ENCODE assay signal across 11 cellular contexts in the genomic region with DNA sequence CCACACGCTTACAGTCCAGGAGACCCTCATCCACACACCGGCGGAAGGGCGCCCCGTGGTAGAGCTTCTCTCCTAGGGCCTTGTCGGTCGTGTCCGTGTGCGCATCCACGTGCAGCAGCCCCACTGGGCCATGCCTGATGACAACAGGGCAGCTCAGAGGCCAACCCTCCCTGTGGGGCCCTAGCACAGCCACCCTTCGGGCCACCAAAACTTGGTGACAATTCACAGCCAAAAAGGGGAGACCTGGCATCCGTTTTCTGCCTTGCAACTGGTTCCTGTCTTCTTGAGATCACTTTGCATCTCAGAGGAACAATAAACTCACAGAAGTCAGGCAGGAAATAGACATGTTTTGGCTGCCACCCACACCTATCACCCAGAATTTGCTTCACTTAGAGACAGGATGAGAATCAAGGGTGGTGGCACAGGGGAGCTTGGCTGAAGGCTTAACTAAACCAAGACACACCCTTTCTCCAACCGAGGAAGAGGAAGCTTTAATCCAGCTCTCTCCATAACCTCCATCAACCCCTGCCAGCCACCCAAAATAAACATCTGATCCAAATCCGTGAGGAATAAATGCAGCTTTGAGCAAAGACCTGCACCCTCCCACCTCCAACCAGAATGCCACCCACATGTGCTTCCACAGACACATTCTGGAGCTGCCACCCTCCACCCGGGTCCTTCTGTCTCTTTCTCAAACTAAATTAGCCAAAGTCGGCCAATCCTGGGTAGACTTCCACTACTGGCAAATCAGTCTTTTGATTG. TPM values are rescaled to one million over a fixed set of nuclear protein-coding genes. Genes with fewer than 3 reads are reported as not detected.
DNase-seq lines count a peak whose midpoint lies in the region; ATAC-seq, FAIRE-seq and TF ChIP-seq lines count a peak whose summit lies in the region.
"Had no signal": no experiment of that assay in that cellular context is flagged by ENCODE, and none has a peak within 500 bp of the region (broad histone marks: within the 10 kb centered on the region; RNA-seq: fewer than 3 reads in every experiment).

No MANE protein-coding gene starts in this region.

- peaks cover 4% of the 10 kb centered on the region for H3K27me3 ChIP-seq in BLaER1
- H3K27me3 ChIP-seq in H7 (ENCODE audit: control insufficient read depth, insufficient read depth, low read length), result no peaks in the 10 kb centered on the region
- no peaks in the 10 kb centered on the region for H3K27me3 ChIP-seq in liver (ENCODE audit: control insufficient read depth in 4 of 4, insufficient read depth in 4 of 4, low read length in 3 of 4)

- H3K9me3 ChIP-seq in BLaER1 (no peaks in the 10 kb centered on the region), liver (ENCODE audit: control insufficient read depth in 4 of 4, low read length in 3 of 4) (no peaks in the 10 kb centered on the region)
- H3K9me3 ChIP-seq: neutrophil had no signal

- peaks cover 21% of the 10 kb centered on the region for H3K4me1 ChIP-seq in BLaER1
- peaks cover 8 to 46% (median 36%) of the 10 kb centered on the region in 4 donors for H3K4me1 ChIP-seq in liver (ENCODE audit: control insufficient read depth in 4 of 4, insufficient read depth in 4 of 4, low read length in 3 of 4)

- no peak for TF ChIP-seq RAD21 in liver (IDR thresholded peaks at IDR 0.05)

- no peaks in the 10 kb centered on the region for H3K36me3 ChIP-seq in BLaER1
- no peaks in the 10 kb centered on the region for H3K36me3 ChIP-seq in H7 (replicated peaks; ENCODE audit: control insufficient read depth, insufficient read depth, low read length)
- peaks cover 0 to 6% (median 2%) of the 10 kb centered on the region in 4 donors for H3K36me3 ChIP-seq in liver (ENCODE audit: control insufficient read depth in 4 of 4, insufficient read depth in 3 of 4, low read depth in 1 of 4, low read length in 3 of 4)

- FAIRE-seq in H54 (lab: Jason Lieb, UNC), result no peak

- peak; percentile 25 for DNase-seq in H7
- DNase-seq in activated CD8-positive, alpha-beta memory T cell treated with anti-CD3 and anti-CD28 coated beads, Interleukin-2, amount 50 U/mL, for 4 hours, result peak; percentile 18
- DNase-seq in H54 (ENCODE audit: insufficient read length, low spot score), result no peak
- DNase-seq in glomerular visceral epithelial cell (ENCODE audit: extremely low spot score), result no peak
- DNase-seq: foreskin fibroblast, PC-3 had no signal

- H3K27ac ChIP-seq in BLaER1, result no peak overlapping the region
- peak overlapping the region; percentile 14 to 52 for H3K27ac ChIP-seq in liver (ENCODE audit: low read depth in 1 of 2, low read length in 2 of 2)
- H3K27ac ChIP-seq: neutrophil had no signal

- TF ChIP-seq CTCF in liver (IDR thresholded peaks at IDR 0.05; ENCODE audit: low read depth, low read length, missing input control), result no peak

- no peak for TF ChIP-seq POLR2A in H54 (IDR thresholded peaks at IDR 0.05; ENCODE audit: low read depth, low read length)

- no peak overlapping the region for H3K4me3 ChIP-seq in BLaER1
- H3K4me3 ChIP-seq in H7 (ENCODE audit: insufficient read depth, low read depth, low read length), result no peak overlapping the region
- H3K4me3 ChIP-seq in liver (ENCODE audit: low read depth in 1 of 3, low read length in 3 of 3), result no peak overlapping the region

- no peaks in the 10 kb centered on the region for H4K20me1 ChIP-seq in BLaER1

- WGBS in liver, result 80% methylated on average over 16 of the region's 16 CpGs

- no peak for ATAC-seq in HG03175 (IDR thresholded peaks at IDR 0.05; ENCODE audit: unreplicated experiment)
- no peak for ATAC-seq in GM21367 (IDR thresholded peaks at IDR 0.05; ENCODE audit: unreplicated experiment)
- ATAC-seq: PC-3 had no signal

- H3K4me2 ChIP-seq in BLaER1, result peak overlapping the region; percentile 7; the same call in 1 of the 2 replicates

- H3K9ac ChIP-seq in BLaER1 (no peak overlapping the region), liver (ENCODE audit: low read depth in 1 of 2, low read length in 2 of 2) (no peak overlapping the region)

TF ChIP-seq in liver, 16 proteins besides CTCF, POLR2A, EP300 and RAD21:
- TF ChIP-seq RXRA (IDR thresholded peaks at IDR 0.05) (no peak), FOXA2 (IDR thresholded peaks at IDR 0.05) (no peak), NR2F2 (IDR thresholded peaks at IDR 0.05) (no peak), FOXA1 (IDR thresholded peaks at IDR 0.05) (no peak), TAF1 (conservative IDR thresholded peaks at IDR 0.05) (no peak), HNF4G (IDR thresholded peaks at IDR 0.05) (no peak), HNF4A (conservative IDR thresholded peaks at IDR 0.05) (no peak), SP1 (IDR thresholded peaks at IDR 0.05) (no peak), GABPA (IDR thresholded peaks at IDR 0.05 in 1 of 2, conservative IDR thresholded peaks at IDR 0.05 in 1 of 2) (no peak), YY1 (IDR thresholded peaks at IDR 0.05) (no peak)
- TF ChIP-seq, protein P1, sequence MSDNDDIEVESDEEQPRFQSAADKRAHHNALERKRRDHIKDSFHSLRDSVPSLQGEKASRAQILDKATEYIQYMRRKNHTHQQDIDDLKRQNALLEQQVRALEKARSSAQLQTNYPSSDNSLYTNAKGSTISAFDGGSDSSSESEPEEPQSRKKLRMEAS (IDR thresholded peaks at IDR 0.05), result no peak

RNA-seq across cellular contexts. Expression of a gene that starts 5.7 kb away (rescaled TPM):
- 6.9 and 7.8 TPM in 2 replicates for total RNA-seq in H7 (2014; rRNA removed; shearing (Covaris generic))
- total RNA-seq in liver, result 10 to 100 TPM; 33.3 to 83.6 TPM
- polyA plus RNA-seq in liver, result 10 to 100 TPM; 31.9 to 48.0 TPM

RNA-seq across cellular contexts. Expression of a gene that starts 38.2 kb away (rescaled TPM):
- 19.4 and 19.7 TPM in 2 replicates for total RNA-seq in H7 (2014; rRNA removed; shearing (Covaris generic))
- 10 to 100 TPM; 70.8 to 72.5 TPM for total RNA-seq in liver
- polyA plus RNA-seq in liver, result 10 to 100 TPM in 1 of 2 donors, 1 to 10 TPM in 1; 9.5 to 13.1 TPM

RNA-seq across cellular contexts. Expression of a gene that starts 52.5 kb away (rescaled TPM):
- total RNA-seq in H7 (2014; rRNA removed; shearing (Covaris generic)), result 14.7 and 15.7 TPM in 2 replicates
- 10 to 100 TPM in 1 of 2 donors, 1 to 10 TPM in 1; 9.2 to 13.1 TPM for total RNA-seq in liver
- 10 to 100 TPM in 1 of 2 donors, 1 to 10 TPM in 1; 3.3 to 14.2 TPM for polyA plus RNA-seq in liver

RNA-seq across cellular contexts. Expression of a gene that starts 55.1 kb away (rescaled TPM):
- 14.1 and 15.0 TPM in 2 replicates for total RNA-seq in H7 (2014; rRNA removed; shearing (Covaris generic))
- 1 to 10 TPM; 4.2 to 4.4 TPM for total RNA-seq in liver
- 1 to 10 TPM; 2.8 to 5.8 TPM for polyA plus RNA-seq in liver

Comparison
In these comparisons a context has a peak if more than half of its experiments do, and no peak if none do; other contexts are left out.
1. DNase-seq: peak in H7 (single experiment) and activated CD8-positive, alpha-beta memory T cell treated with anti-CD3 and anti-CD28 coated beads, Interleukin-2, amount 50 U/mL, for 4 hours (single experiment); none in H54 (single experiment) and glomerular visceral epithelial cell (single experiment).